ENCODE assay signal across 26 cellular contexts in the genomic region with DNA sequence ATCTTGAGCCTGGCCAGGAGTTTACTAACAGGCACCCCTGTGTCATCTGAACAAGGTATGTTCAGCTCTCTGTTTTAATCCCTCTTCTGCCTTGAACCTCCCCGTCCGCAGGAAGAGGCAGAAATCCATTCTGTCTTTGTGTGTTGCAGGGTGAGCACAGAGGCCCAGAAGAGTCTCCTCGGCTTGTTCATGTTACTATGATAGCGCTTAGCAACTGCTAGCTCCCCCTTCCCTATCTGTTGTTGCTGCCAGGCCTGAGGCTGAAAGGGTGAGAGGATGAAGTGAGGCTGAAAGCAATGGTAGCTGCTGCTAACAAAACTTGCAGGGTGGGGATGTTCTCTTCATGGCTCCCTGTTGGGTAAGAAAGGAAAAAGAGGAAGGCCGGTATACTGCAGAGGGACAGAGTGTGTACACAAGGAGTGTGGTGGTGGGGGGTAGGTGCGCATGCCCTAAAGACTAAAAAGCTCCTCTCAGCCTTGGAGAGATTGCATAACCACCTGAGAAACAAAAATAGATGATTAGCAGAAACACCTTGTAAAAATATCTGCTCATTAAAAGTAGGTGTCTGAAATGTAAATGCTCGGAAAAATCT. TPM values are rescaled to one million over a fixed set of nuclear protein-coding genes. Genes with fewer than 3 reads are reported as not detected.
DNase-seq lines count a peak whose midpoint lies in the region; ATAC-seq, FAIRE-seq and TF ChIP-seq lines count a peak whose summit lies in the region.
"Had no signal": no experiment of that assay in that cellular context is flagged by ENCODE, and none has a peak within 500 bp of the region (broad histone marks: within the 10 kb centered on the region; RNA-seq: fewer than 3 reads in every experiment).

No MANE protein-coding gene starts in this region.

- no peaks in the 10 kb centered on the region for H3F3A ChIP-seq in GM23338 (replicated peaks; ENCODE audit: low read depth)

- no peaks in the 10 kb centered on the region; the same call in 1 of the 2 replicates for H3K9me2 ChIP-seq in GM23338 (ENCODE audit: insufficient read depth)

- H3K36me3 ChIP-seq in GM23338 (ENCODE audit: insufficient read depth): no peaks in the 10 kb centered on the region
- H3K36me3 ChIP-seq in bronchial epithelial cell (ENCODE audit: control insufficient read depth, insufficient read depth, low read length): no peaks in the 10 kb centered on the region
- H3K36me3 ChIP-seq in neuron (ENCODE audit: insufficient read depth, low read length): no peaks in the 10 kb centered on the region
- no peaks in the 10 kb centered on the region for H3K36me3 ChIP-seq in mucosa of descending colon (ENCODE audit: low read depth)
- no peaks in the 10 kb centered on the region for H3K36me3 ChIP-seq in prostate gland
- H3K36me3 ChIP-seq: BLaER1 treated with 17β-estradiol and CSF1 and Interleukin-3, amounts not matched to agents 10 nM and 100 nM; SJSA1 had no signal

- peaks cover 14% of the 10 kb centered on the region; the same call in 2 of the 3 replicates for H3K4me1 Mint-ChIP-seq in GM23338
- no peaks in the 10 kb centered on the region for H3K4me1 Mint-ChIP-seq in activated CD4-positive, alpha-beta memory T cell treated with anti-CD3 and anti-CD28 coated beads for 36 hours (ENCODE audit: low read depth)
- H3K4me1 Mint-ChIP-seq in activated naive CD4-positive, alpha-beta T cell treated with anti-CD3 and anti-CD28 coated beads for 36 hours (ENCODE audit: low read depth): no peaks in the 10 kb centered on the region

- ATAC-seq in GM23338 (no peak), mucosa of descending colon (no peak)
- ATAC-seq: activated CD8-positive, alpha-beta T cell treated with anti-CD3 and anti-CD28 coated beads for 36 hours; naive thymus-derived CD4-positive, alpha-beta T cell; sciatic nerve had no signal

- DNase-seq in GM23338 (ENCODE audit: low spot score) (no peak), NOMO-1 treated with DMSO at 0.1 percent for 48 hours (lab: John Stamatoyannopoulos, UW; ENCODE audit: unreplicated experiment) (peak; percentile 83), bronchial epithelial cell (ENCODE audit: low read depth) (no peak), mucosa of descending colon (no peak), prostate gland (ENCODE audit: low spot score) (no peak)
- no peak for DNase-seq in activated CD4-positive, alpha-beta memory T cell treated with anti-CD3 and anti-CD28 coated beads for 36 hours
- DNase-seq in activated naive CD4-positive, alpha-beta T cell treated with anti-CD3 and anti-CD28 coated beads for 36 hours: no peak
- DNase-seq: ACHN; activated CD8-positive, alpha-beta T cell treated with anti-CD3 and anti-CD28 coated beads for 36 hours; activated gamma-delta T cell; cortex of kidney; EL; glutamatergic neuron; H7; mesenchymal stem cell; naive thymus-derived CD4-positive, alpha-beta T cell; NCI-H2227 treated with DMSO at 0.1 percent for 48 hours; NCI-H774; stimulated activated CD4-positive, alpha-beta T cell treated with anti-CD3 and anti-CD28 coated beads, Interleukin-15, amount 100 ng/mL, for 24 hours; stimulated activated CD8-positive, alpha-beta memory T cell treated with anti-CD3 and anti-CD28 coated beads, Interleukin-4, amount 100 ng/mL, for 48 hours had no signal

- peaks cover 4% of the 10 kb centered on the region; the same call in 1 of the 3 replicates for H3K9me3 Mint-ChIP-seq in GM23338
- H3K9me3 Mint-ChIP-seq in activated CD4-positive, alpha-beta memory T cell treated with anti-CD3 and anti-CD28 coated beads for 36 hours: no peaks in the 10 kb centered on the region
- peaks cover 9% of the 10 kb centered on the region for H3K9me3 Mint-ChIP-seq in activated naive CD4-positive, alpha-beta T cell treated with anti-CD3 and anti-CD28 coated beads for 36 hours
- H3K9me3 Mint-ChIP-seq: activated CD8-positive, alpha-beta T cell treated with anti-CD3 and anti-CD28 coated beads for 36 hours had no signal

- H3K4me1 ChIP-seq in GM23338 (ENCODE audit: insufficient read depth) (peaks cover 11% of the 10 kb centered on the region), neuron (ENCODE audit: insufficient read depth, low read length) (peaks cover 8% of the 10 kb centered on the region), mucosa of descending colon (ENCODE audit: low read depth) (peaks cover 3% of the 10 kb centered on the region), prostate gland (replicated peaks) (no peaks in the 10 kb centered on the region)
- H3K4me1 ChIP-seq: SJSA1 had no signal

- peak; percentile 80 for FAIRE-seq in bronchial epithelial cell (lab: Jason Lieb, UNC)
- FAIRE-seq: endothelial cell of umbilical vein had no signal

- H3K27ac ChIP-seq in GM23338 (ENCODE audit: low read depth) (no peak overlapping the region), prostate gland (no peak overlapping the region)
- H3K27ac ChIP-seq: BLaER1 treated with 17β-estradiol and CSF1 and Interleukin-3, amounts not matched to agents 10 nM and 100 nM; SJSA1; VCaP had no signal

- CTCF ChIA-PET in activated CD4-positive, alpha-beta memory T cell treated with anti-CD3 and anti-CD28 coated beads for 36 hours (lab: Charles Lee): interaction anchor here (1.9 kb wide), 1 partner anchor 9 kb away, joined by 5 read pairs; no protein-coding TSS in a partner anchor
- CTCF ChIA-PET in activated naive CD4-positive, alpha-beta T cell treated with anti-CD3 and anti-CD28 coated beads for 36 hours (lab: Charles Lee): no interaction called here

- H3K79me2 ChIP-seq in GM23338 (replicated peaks; ENCODE audit: insufficient read depth): no peaks in the 10 kb centered on the region

- no peaks in the 10 kb centered on the region for H4K20me1 ChIP-seq in GM23338 (replicated peaks; ENCODE audit: insufficient read depth)
- H4K20me1 ChIP-seq: BLaER1 treated with 17β-estradiol and CSF1 and Interleukin-3, amounts not matched to agents 10 nM and 100 nM had no signal

- H3K36me3 Mint-ChIP-seq in GM23338 (ENCODE audit: low read depth): no peaks in the 10 kb centered on the region
- H3K36me3 Mint-ChIP-seq in activated CD4-positive, alpha-beta memory T cell treated with anti-CD3 and anti-CD28 coated beads for 36 hours: no peaks in the 10 kb centered on the region
- no peaks in the 10 kb centered on the region for H3K36me3 Mint-ChIP-seq in activated naive CD4-positive, alpha-beta T cell treated with anti-CD3 and anti-CD28 coated beads for 36 hours (ENCODE audit: low read depth)
- H3K36me3 Mint-ChIP-seq: naive thymus-derived CD4-positive, alpha-beta T cell had no signal

- no peak overlapping the region for H3K4me2 ChIP-seq in GM23338
- H3K4me2 ChIP-seq: BLaER1 treated with 17β-estradiol and CSF1 and Interleukin-3, amounts not matched to agents 10 nM and 100 nM had no signal

- H3K27me3 Mint-ChIP-seq in GM23338 (ENCODE audit: insufficient read depth, low read depth, poor library complexity): peaks cover 4% of the 10 kb centered on the region
- peaks cover 15% of the 10 kb centered on the region for H3K27me3 Mint-ChIP-seq in activated CD4-positive, alpha-beta memory T cell treated with anti-CD3 and anti-CD28 coated beads for 36 hours
- peaks cover 9% of the 10 kb centered on the region for H3K27me3 Mint-ChIP-seq in activated naive CD4-positive, alpha-beta T cell treated with anti-CD3 and anti-CD28 coated beads for 36 hours (ENCODE audit: low read depth)
- H3K27me3 Mint-ChIP-seq: activated CD8-positive, alpha-beta T cell treated with anti-CD3 and anti-CD28 coated beads for 36 hours had no signal

- H3K9me3 ChIP-seq in neuron (ENCODE audit: low read length): peaks cover 4% of the 10 kb centered on the region
- no peaks in the 10 kb centered on the region for H3K9me3 ChIP-seq in mucosa of descending colon
- H3K9me3 ChIP-seq in prostate gland: no peaks in the 10 kb centered on the region
- H3K9me3 ChIP-seq: SJSA1 had no signal

- no peak overlapping the region for H3K4me3 ChIP-seq in GM23338
- H3K4me3 ChIP-seq in bronchial epithelial cell (ENCODE audit: low read depth, low read length): no peak overlapping the region
- no peak overlapping the region for H3K4me3 ChIP-seq in neuron (ENCODE audit: low read length)
- H3K4me3 ChIP-seq in mucosa of descending colon: no peak overlapping the region
- H3K4me3 ChIP-seq in prostate gland: no peak overlapping the region
- H3K4me3 ChIP-seq: BLaER1 treated with 17β-estradiol and CSF1 and Interleukin-3, amounts not matched to agents 10 nM and 100 nM; SJSA1 had no signal

- peak overlapping the region; percentile 72 for H2AFZ ChIP-seq in GM23338
- peak overlapping the region; percentile 30 for H2AFZ ChIP-seq in neuron (ENCODE audit: low read depth, low read length)

- no peak for TF ChIP-seq POLR2A in prostate gland (IDR thresholded peaks at IDR 0.05)

- H3K27me3 ChIP-seq in GM23338 (ENCODE audit: insufficient read depth): no peaks in the 10 kb centered on the region
- no peaks in the 10 kb centered on the region for H3K27me3 ChIP-seq in bronchial epithelial cell (ENCODE audit: control insufficient read depth, insufficient read depth, low read length)
- no peaks in the 10 kb centered on the region for H3K27me3 ChIP-seq in neuron (ENCODE audit: insufficient read depth, low read length)
- no peaks in the 10 kb centered on the region for H3K27me3 ChIP-seq in prostate gland (replicated peaks; ENCODE audit: insufficient read depth)
- H3K27me3 ChIP-seq: BLaER1 treated with 17β-estradiol and CSF1 and Interleukin-3, amounts not matched to agents 10 nM and 100 nM; SJSA1 had no signal

- WGBS in prostate gland: 87% methylated on average over 7 of the region's 7 CpGs

- no peak overlapping the region for H3K4me3 Mint-ChIP-seq in GM23338
- no peak overlapping the region for H3K4me3 Mint-ChIP-seq in activated CD4-positive, alpha-beta memory T cell treated with anti-CD3 and anti-CD28 coated beads for 36 hours
- no peak overlapping the region for H3K4me3 Mint-ChIP-seq in activated naive CD4-positive, alpha-beta T cell treated with anti-CD3 and anti-CD28 coated beads for 36 hours
- H3K4me3 Mint-ChIP-seq: activated CD8-positive, alpha-beta T cell treated with anti-CD3 and anti-CD28 coated beads for 36 hours; naive thymus-derived CD4-positive, alpha-beta T cell had no signal

- TF ChIP-seq CTCF in GM23338 (conservative IDR thresholded peaks at IDR 0.05; ENCODE audit: low read depth in 2 of 2) (no peak), bronchial epithelial cell (IDR thresholded peaks at IDR 0.05; ENCODE audit: insufficient read depth, low read length, severe bottlenecking) (no peak), mucosa of descending colon (IDR thresholded peaks at IDR 0.05) (no peak), prostate gland (IDR thresholded peaks at IDR 0.05) (no peak)

- POLR2A ChIA-PET in activated CD4-positive, alpha-beta memory T cell treated with anti-CD3 and anti-CD28 coated beads for 36 hours (lab: Charles Lee): no interaction called here

- no peak overlapping the region for H3K27ac Mint-ChIP-seq in GM23338
- no peak overlapping the region for H3K27ac Mint-ChIP-seq in activated CD4-positive, alpha-beta memory T cell treated with anti-CD3 and anti-CD28 coated beads for 36 hours
- H3K27ac Mint-ChIP-seq in activated naive CD4-positive, alpha-beta T cell treated with anti-CD3 and anti-CD28 coated beads for 36 hours: no peak overlapping the region
- H3K27ac Mint-ChIP-seq: activated CD8-positive, alpha-beta T cell treated with anti-CD3 and anti-CD28 coated beads for 36 hours; naive thymus-derived CD4-positive, alpha-beta T cell had no signal

- intact Hi-C loops in activated CD4-positive, alpha-beta memory T cell treated with anti-CD3 and anti-CD28 coated beads for 36 hours (cut with micrococcal nuclease): no loop called here
- intact Hi-C loops in mucosa of descending colon (cut with DNase I, micrococcal nuclease): no loop called here
- intact Hi-C loops in activated naive CD4-positive, alpha-beta T cell treated with anti-CD3 and anti-CD28 coated beads for 36 hours (cut with micrococcal nuclease): no loop called here
- intact Hi-C loops in prostate gland (cut with DNase I): no loop called here

RNA-seq across cellular contexts. Expression of gene CITED2, which starts 55.2 kb away (rescaled TPM):
- 74.4 and 76.9 TPM in 2 replicates for total RNA-seq in GM23338 (2014; rRNA removed; shearing (Covaris generic))
- 24.8 and 26.6 TPM in 2 replicates for polyA plus RNA-seq in GM23338 (2016; fragmentation: Nextera tagmentation; extraction: Ambion mirVana)
- 10.3 and 12.3 TPM in 2 replicates for total RNA-seq in bronchial epithelial cell
- 10 to 100 TPM; 50.1 to 52.1 TPM for total RNA-seq in activated CD4-positive, alpha-beta memory T cell treated with anti-CD3 and anti-CD28 coated beads for 36 hours
- 100 to 1,000 TPM in 1 of 3 donors, 10 to 100 TPM in 2; 73.9 to 103 (median 88.1) TPM for total RNA-seq in mucosa of descending colon
- 10 to 100 TPM; 22.9 to 23.8 TPM for total RNA-seq in activated naive CD4-positive, alpha-beta T cell treated with anti-CD3 and anti-CD28 coated beads for 36 hours
- 100 to 1,000 TPM; 117 to 149 TPM for total RNA-seq in prostate gland
